Comparison of ENCODE assay signal across 35 cellular contexts in the genomic region with DNA sequence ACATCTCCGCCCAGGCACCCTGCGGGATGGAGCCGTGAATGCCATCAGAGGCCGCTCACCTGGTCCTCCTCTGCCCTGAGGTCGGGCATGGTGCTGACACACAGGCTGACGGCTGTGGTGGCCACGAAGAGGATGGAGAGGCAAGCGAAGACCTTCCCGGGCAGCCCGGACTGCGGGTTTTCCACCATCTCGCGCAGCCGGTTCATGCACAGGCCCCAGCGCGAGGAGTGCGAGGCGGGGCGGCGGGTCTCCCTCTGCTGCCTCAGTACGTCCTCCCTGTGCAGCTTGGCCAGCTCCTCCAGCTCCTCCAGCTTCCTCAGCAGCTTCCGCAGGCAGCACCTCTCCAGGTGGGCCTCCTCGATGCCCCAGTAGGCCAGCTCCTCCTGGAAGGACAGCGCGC. TPM values are rescaled to one million over a fixed set of nuclear protein-coding genes. Genes with fewer than 3 reads are reported as not detected.
"Had no signal": no experiment of that assay in that cellular context is flagged by ENCODE, and none has a peak within 500 bp of the region (broad histone marks: within the 10 kb centered on the region; RNA-seq: fewer than 3 reads in every experiment).

No MANE protein-coding gene starts in this region.

- H3K36me3 ChIP-seq: neural progenitor cell, neutrophil, ovary, spleen, suprapubic skin, tibial artery, transverse colon, upper lobe of right lung, uterus had no signal

- H2AFZ ChIP-seq: neural progenitor cell, parathyroid adenoma had no signal

- H3K27ac ChIP-seq: neural progenitor cell, neutrophil, ovary, parathyroid adenoma, psoas muscle, spleen, suprapubic skin, testis, tibial artery, transverse colon, upper lobe of right lung had no signal

- H3K27me3 ChIP-seq: neural progenitor cell, ovary, testis, uterus had no signal

- ATAC-seq: naive thymus-derived CD4-positive, alpha-beta T cell; natural killer cell; psoas muscle; right cardiac atrium; sciatic nerve; stimulated activated memory B cell treated with anti-CD40 and anti-IgM and Interleukin-4, amounts not matched to agents 10 μg/mL and 1 μg/mL and 100 μg/mL, for 72 hours; stimulated activated naive CD8-positive, alpha-beta T cell treated with anti-CD3 and anti-CD28 coated beads, Interleukin-15, amount 100 ng/mL, for 72 hours; stimulated activated naive CD8-positive, alpha-beta T cell treated with anti-CD3 and anti-CD28 coated beads, Interleukin-15, Interleukin-2, amounts not matched to agents 100 U/mL and 50 U/mL, for 24 hours; upper lobe of right lung had no signal

- H3K79me2 ChIP-seq: parathyroid adenoma had no signal

- H3K9me3 ChIP-seq: neutrophil, ovary, psoas muscle, spleen, suprapubic skin, testis, tibial artery, transverse colon, upper lobe of right lung, uterus had no signal

- DNase-seq: naive thymus-derived CD4-positive, alpha-beta T cell; natural killer cell; nucleus accumbens; ovary; psoas muscle; right cardiac atrium; spleen; stimulated activated CD4-positive, alpha-beta T cell treated with anti-CD3 and anti-CD28 coated beads, Interleukin-12 subunit alpha, Interleukin-12 subunit beta, amount 100 ng/mL, for 4 hours; stimulated activated CD4-positive, alpha-beta T cell treated with anti-CD3 and anti-CD28 coated beads, Interleukin-1b, Interleukin-23, amount 100 ng/mL, for 48 hours; stimulated activated CD4-positive, alpha-beta T cell treated with anti-CD3 and anti-CD28 coated beads, Interleukin-4, amount 100 ng/mL, for 1 hour; stimulated activated CD4-positive, alpha-beta T cell treated with anti-CD3 and anti-CD28 coated beads, Interleukin-4, amount 100 ng/mL, for 4 hours; stimulated activated CD8-positive, alpha-beta memory T cell treated with anti-CD3 and anti-CD28 coated beads, Interleukin-4, amount 100 ng/mL, for 48 hours; stimulated activated naive CD4-positive, alpha-beta T cell; stimulated activated naive CD8-positive, alpha-beta T cell treated with anti-CD3 and anti-CD28 coated beads, Interleukin-15, amount 100 ng/mL, for 72 hours; stimulated activated naive CD8-positive, alpha-beta T cell treated with anti-CD3 and anti-CD28 coated beads, Interleukin-15, Interleukin-2, amounts not matched to agents 100 U/mL and 50 U/mL, for 24 hours; substantia nigra; testis; tibial artery; transverse colon; upper lobe of right lung; uterus had no signal

- H3K4me2 ChIP-seq: neural progenitor cell, smooth muscle cell had no signal

- H3K4me1 ChIP-seq: neural progenitor cell, parathyroid adenoma, psoas muscle, upper lobe of right lung, uterus had no signal

- H3K9ac ChIP-seq: neural progenitor cell, parathyroid adenoma had no signal

- H3K4me3 ChIP-seq: neural progenitor cell, ovary, psoas muscle, skin epidermis, smooth muscle cell, spleen, suprapubic skin, testis, tibial artery, transverse colon, upper lobe of right lung, uterus had no signal

RNA-seq across cellular contexts. Expression of a gene that starts 3.1 kb away (rescaled TPM):
- total RNA-seq: naive thymus-derived CD4-positive, alpha-beta T cell; natural killer cell; omental fat pad; ovary; progenitor cell of endocrine pancreas; renal cortical epithelial cell; right cardiac atrium; sciatic nerve; smooth muscle cell; spleen; suprapubic skin; transverse colon; upper lobe of right lung; urinary bladder; uterus had no signal
- polyA plus RNA-seq: naive thymus-derived CD4-positive, alpha-beta T cell; neural cell; ovary; right cardiac atrium; smooth muscle cell; spleen; thymus; urinary bladder had no signal

RNA-seq across cellular contexts. Expression of a gene that starts 45.7 kb away (rescaled TPM):
- total RNA-seq: natural killer cell, progenitor cell of endocrine pancreas, psoas muscle, renal cortical epithelial cell, sciatic nerve, smooth muscle cell had no signal
- polyA plus RNA-seq: naive thymus-derived CD4-positive, alpha-beta T cell; neural cell; smooth muscle cell had no signal

RNA-seq across cellular contexts. Expression of a gene that starts 58.0 kb away (rescaled TPM):
- total RNA-seq: naive thymus-derived CD4-positive, alpha-beta T cell; natural killer cell had no signal
- polyA plus RNA-seq: naive thymus-derived CD4-positive, alpha-beta T cell; neural cell had no signal
